ENCODE assay signal across 20 cellular contexts in genomic region chr7:19203686-19204085, GRCh38. TPM values are rescaled to one million over a fixed set of nuclear protein-coding genes. Genes with fewer than 3 reads are reported as not detected.
A peak's percentile ranks its signal among the peaks of the same experiment; 100 is the strongest.
DNase-seq lines count a peak whose midpoint lies in the region; ATAC-seq and TF ChIP-seq lines count a peak whose summit lies in the region.
"Had no signal": no experiment of that assay in that cellular context is flagged by ENCODE, and none has a peak within 500 bp of the region (broad histone marks: within the 10 kb centered on the region; RNA-seq: fewer than 3 reads in every experiment).

No MANE protein-coding gene starts in this region.

- H2BK20ac ChIP-seq in IMR-90 (ENCODE audit: low read depth, low read length), result no peak overlapping the region

- no peaks in the 10 kb centered on the region for H3K36me3 ChIP-seq in IMR-90 (ENCODE audit: control insufficient read depth, insufficient read depth, low read length)
- no peaks in the 10 kb centered on the region for H3K36me3 ChIP-seq in breast epithelium

- H3K4me3 ChIP-seq in IMR-90 (ENCODE audit: insufficient read depth, low read depth, low read length) (no peak overlapping the region), breast epithelium (no peak overlapping the region)
- H3K4me3 ChIP-seq: A549 had no signal

- H3K4me2 ChIP-seq in IMR-90 (ENCODE audit: low read depth, low read length), result no peak overlapping the region
- H3K4me2 ChIP-seq: A549 had no signal

- no peak overlapping the region for H2BK120ac ChIP-seq in IMR-90 (ENCODE audit: low read depth, low read length)

- intact Hi-C loops in IMR-90 (cut with micrococcal nuclease), result no loop called here
- intact Hi-C loops in breast epithelium (cut with DNase I; ENCODE audit: low total_unique reads), result no loop called here

- no peaks in the 10 kb centered on the region for H3K4me1 ChIP-seq in IMR-90 (ENCODE audit: control insufficient read depth, insufficient read depth, low read length)
- no peaks in the 10 kb centered on the region for H3K4me1 ChIP-seq in breast epithelium
- H3K4me1 ChIP-seq: A549, Caco-2 had no signal

- no peak overlapping the region for H3K56ac ChIP-seq in IMR-90 (ENCODE audit: extremely low read depth, insufficient read depth, low read length)

- TF ChIP-seq POLR2A in IMR-90 (IDR thresholded peaks at IDR 0.05; ENCODE audit: low read depth, low read length) (no peak), breast epithelium (IDR thresholded peaks at IDR 0.05) (no peak)

- H3K27ac ChIP-seq in IMR-90 (ENCODE audit: insufficient read depth, low read length) (no peak overlapping the region), breast epithelium (no peak overlapping the region)
- H3K27ac ChIP-seq: 22Rv1, A549, C4-2B had no signal

- no peak overlapping the region for H2AFZ ChIP-seq in IMR-90 (replicated peaks; ENCODE audit: low read length, poor library complexity)

- POLR2A ChIA-PET in IMR-90 (lab: Charles Lee; ENCODE audit: unreplicated experiment), result no interaction called here

- no peak overlapping the region for H2AK9ac ChIP-seq in IMR-90 (replicated peaks; ENCODE audit: low read depth, low read length, poor library complexity)

- H3K9me3 ChIP-seq in IMR-90 (ENCODE audit: control insufficient read depth, insufficient read depth, low read length) (no peaks in the 10 kb centered on the region), breast epithelium (no peaks in the 10 kb centered on the region)
- H3K9me3 ChIP-seq: A549, Caco-2 had no signal

- H4K20me1 ChIP-seq in IMR-90 (ENCODE audit: insufficient read depth, low read length), result no peaks in the 10 kb centered on the region

- H3K27me3 ChIP-seq in IMR-90 (ENCODE audit: control insufficient read depth, insufficient read depth, low read length), result no peaks in the 10 kb centered on the region
- no peaks in the 10 kb centered on the region for H3K27me3 ChIP-seq in breast epithelium

- H3K79me1 ChIP-seq in IMR-90 (ENCODE audit: low read depth in 1 of 2, low read length in 2 of 2), result no peaks in the 10 kb centered on the region

- no peak overlapping the region for H3K9ac ChIP-seq in IMR-90 (ENCODE audit: low read depth, low read length)

- no peaks in the 10 kb centered on the region for H3K9me1 ChIP-seq in IMR-90 (ENCODE audit: insufficient read depth, low read length)

- no CpG with 5 or more reads among the region's 4 CpGs for WGBS in IMR-90 (ENCODE audit: extremely low coverage in 2 of 2, insufficient read length in 1 of 2), 2 experiments

- TF ChIP-seq RAD21 in IMR-90 (IDR thresholded peaks at IDR 0.05; ENCODE audit: low read length), result no peak

- no peak overlapping the region for H2BK5ac ChIP-seq in IMR-90 (ENCODE audit: low read depth, low read length, poor library complexity, severe bottlenecking)

- dilution Hi-C loops in IMR-90 (cut with HindIII; ENCODE audit: low sequenced_read_pairs, unreplicated experiment), result no loop called here

- H4K91ac ChIP-seq in IMR-90 (ENCODE audit: insufficient read depth, low read depth, low read length), result no peak overlapping the region

- H2AK5ac ChIP-seq in IMR-90 (ENCODE audit: low read depth, low read length), result no peak overlapping the region

- no TSS peak for BruUV-seq in IMR-90 (replicated peaks; lab: Mats Ljungman, UMichigan)

- H3K4ac ChIP-seq in IMR-90 (ENCODE audit: low read depth, low read length), result no peak overlapping the region

- H4K8ac ChIP-seq in IMR-90 (ENCODE audit: low read depth in 2 of 2, low read length in 2 of 2), result no peak overlapping the region

- no peak overlapping the region for H3K23ac ChIP-seq in IMR-90 (ENCODE audit: low read depth, low read length)

- no peak overlapping the region for H3K14ac ChIP-seq in IMR-90 (replicated peaks; ENCODE audit: low read depth, low read length)

- H4K5ac ChIP-seq in IMR-90 (ENCODE audit: low read depth, low read length), result no peak overlapping the region

- in situ Hi-C loops in IMR-90 (cut with MboI; ENCODE audit: low sequenced_read_pairs), result no loop called here

- DNase-seq in EL (peak; percentile 29), IMR-90 (peak; percentile 18), amniotic epithelial cell (ENCODE audit: low read depth) (peak; percentile 7), myocyte (ENCODE audit: low read depth) (peak; percentile 42), amygdala (lab: John Stamatoyannopoulos, UW) (no peak), breast epithelium (ENCODE audit: low spot score in 2 of 2) (no peak)
- DNase-seq: AML-193; Caco-2; CD4-positive, alpha-beta T cell; GDM1; HFFc6 had no signal

- H2BK15ac ChIP-seq in IMR-90 (ENCODE audit: low read depth, low read length), result no peak overlapping the region

- ATAC-seq in IMR-90 (ENCODE audit: low read depth), result 0 out of 2 replicates have a peak, but pooled peaks have one; percentile 27
- ATAC-seq in HG03280 (IDR thresholded peaks at IDR 0.05; ENCODE audit: unreplicated experiment), result no peak
- ATAC-seq in GM21390 (IDR thresholded peaks at IDR 0.05; ENCODE audit: unreplicated experiment), result no peak
- ATAC-seq: A549, HCT116 had no signal

- CTCF ChIA-PET in IMR-90 (lab: Yijun Ruan, JAX), result no interaction called here

- TF ChIP-seq CTCF in IMR-90 (conservative IDR thresholded peaks at IDR 0.05; ENCODE audit: low read depth, low read length), result no peak
- TF ChIP-seq CTCF in breast epithelium (IDR thresholded peaks at IDR 0.05), result no peak

- H3K18ac ChIP-seq in IMR-90 (ENCODE audit: low read depth, low read length), result no peak overlapping the region

TF ChIP-seq in IMR-90, 13 proteins besides CTCF, POLR2A, EP300 and RAD21:
- TF ChIP-seq USF2 (IDR thresholded peaks at IDR 0.05; ENCODE audit: low read depth, low read length) (no peak), RFX5 (IDR thresholded peaks at IDR 0.05; ENCODE audit: low read depth, low read length) (no peak), ELK1 (IDR thresholded peaks at IDR 0.05; ENCODE audit: borderline replicate concordance, low read depth, low read length) (no peak), RCOR1 (IDR thresholded peaks at IDR 0.05; ENCODE audit: insufficient replicate concordance, low read length) (no peak), FOS (IDR thresholded peaks at IDR 0.05; ENCODE audit: low read depth, low read length) (no peak), SMC3 (IDR thresholded peaks at IDR 0.05; ENCODE audit: low read depth, low read length) (no peak), MAFK (IDR thresholded peaks at IDR 0.05; ENCODE audit: low read depth, low read length) (no peak)

RNA-seq across cellular contexts. Expression of gene FERD3L, which starts 58.5 kb away (rescaled TPM):
- not detected in 2 replicates for total RNA-seq in IMR-90 (2012; rRNA removed)
- polyA plus RNA-seq in IMR-90 (2012; rRNA removed), result not detected in 2 replicates
- polyA plus RNA-seq in IMR-90 (2012; cell fraction: cytosol; rRNA removed), result not detected in 2 replicates
- polyA plus RNA-seq in IMR-90 (2012; cell fraction: nucleus; rRNA removed; ENCODE audit: low replicate concordance), result not detected in 2 replicates
- not detected in 2 replicates for total RNA-seq in myocyte
- not detected for polyA plus RNA-seq in myocyte (2012)
- total RNA-seq in breast epithelium, result not detected
- total RNA-seq: Caco-2; CD4-positive, alpha-beta T cell; H4; HFFc6 had no signal
- polyA plus RNA-seq: A549, BJ, IgD-negative memory B cell had no signal

Comparison
In these comparisons a context has a peak if more than half of its experiments do, and no peak if none do; other contexts are left out.
1. DNase-seq: peak in EL (single experiment), IMR-90 (single experiment), amniotic epithelial cell (single experiment) and myocyte (single experiment); none in amygdala (0 of 56) and breast epithelium (0 of 2).